33 cellular contexts compared by ENCODE assay signal in the genomic region with DNA sequence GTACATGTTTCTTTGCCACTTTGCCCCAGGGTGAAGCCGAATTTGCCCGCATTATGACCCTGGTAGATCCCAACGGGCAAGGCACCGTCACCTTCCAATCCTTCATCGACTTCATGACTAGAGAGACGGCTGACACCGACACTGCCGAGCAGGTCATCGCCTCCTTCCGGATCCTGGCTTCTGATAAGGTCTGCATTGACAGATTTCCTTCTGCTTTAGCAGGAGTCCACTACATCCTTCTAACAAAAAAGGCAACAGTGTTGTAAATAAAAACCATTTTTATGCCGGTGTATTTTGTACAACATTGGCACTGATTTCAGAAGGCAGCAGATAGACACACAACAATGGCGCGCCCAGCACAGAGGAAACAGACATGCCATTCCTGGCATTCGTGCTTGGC.
"Had no signal": no experiment of that assay in that cellular context is flagged by ENCODE, and none has a peak within 500 bp of the region (broad histone marks: within the 10 kb centered on the region; RNA-seq: fewer than 3 reads in every experiment).

No MANE protein-coding gene starts in this region.

- H3K9me3 ChIP-seq: ascending aorta had no signal

- ATAC-seq: activated CD4-positive, CD25-positive, alpha-beta regulatory T cell treated with anti-CD3 and anti-CD28 coated beads, Interleukin-2, amount 50 U/mL, for 24 hours; activated CD8-positive, alpha-beta T cell treated with anti-CD3 and anti-CD28 coated beads, Interleukin-2, amount 10 ng/mL, durations not matched to agents 7 days and 5 days; activated naive CD4-positive, alpha-beta T cell treated with anti-CD3 and anti-CD28 coated beads, Interleukin-2, amount 50 U/mL, for 72 hours; activated naive CD8-positive, alpha-beta T cell treated with anti-CD3 and anti-CD28 coated beads, Interleukin-2, amount 50 U/mL, for 24 hours; Panc1 had no signal

- H3K9me3 Mint-ChIP-seq: activated naive CD4-positive, alpha-beta T cell treated with anti-CD3 and anti-CD28 coated beads, Interleukin-2, amount 50 U/mL, for 72 hours; activated naive CD8-positive, alpha-beta T cell treated with anti-CD3 and anti-CD28 coated beads, Interleukin-2, amount 50 U/mL, for 24 hours; activated T-helper 1 cell treated with anti-CD3 and anti-CD28 coated beads, Interleukin-12 subunit alpha, Interleukin-12 subunit beta, Interleukin-2, Interleukin-4 antibody, amounts not matched to agents 30 ng/mL and 10 ng/mL and 1 ng/mL, durations not matched to agents 14 hours and 24 hours and 36 hours; brain; IgD-negative memory B cell; T-helper 1 cell treated with Interleukin-12 subunit alpha and Interleukin-12 subunit beta and Interleukin-4 antibody, amounts not matched to agents 30 μg/mL and 1 μg/mL, for 36 hours had no signal

- H3K4me1 ChIP-seq: ascending aorta had no signal

- H3K9ac ChIP-seq: KMS-11 had no signal

- H3K27me3 ChIP-seq: ascending aorta had no signal

- H3K4me1 Mint-ChIP-seq: activated naive CD8-positive, alpha-beta T cell treated with anti-CD3 and anti-CD28 coated beads, Interleukin-2, amount 50 U/mL, for 24 hours; brain had no signal

- H3K27ac Mint-ChIP-seq: activated CD8-positive, alpha-beta T cell treated with anti-CD3 and anti-CD28 coated beads, Interleukin-2, amount 10 ng/mL, durations not matched to agents 7 days and 5 days; activated naive CD4-positive, alpha-beta T cell treated with anti-CD3 and anti-CD28 coated beads, Interleukin-2, amount 50 U/mL, for 72 hours; activated naive CD8-positive, alpha-beta T cell treated with anti-CD3 and anti-CD28 coated beads, Interleukin-2, amount 50 U/mL, for 24 hours; activated T-helper 1 cell treated with anti-CD3 and anti-CD28 coated beads, Interleukin-12 subunit alpha, Interleukin-12 subunit beta, Interleukin-2, Interleukin-4 antibody, amounts not matched to agents 30 ng/mL and 10 ng/mL and 1 ng/mL, durations not matched to agents 14 hours and 24 hours and 36 hours; brain; IgD-negative memory B cell; T-helper 1 cell treated with Interleukin-12 subunit alpha and Interleukin-12 subunit beta and Interleukin-4 antibody, amounts not matched to agents 30 μg/mL and 1 μg/mL, for 36 hours had no signal

- H3K4me2 ChIP-seq: KMS-11 had no signal

- DNase-seq: activated CD4-positive, alpha-beta T cell treated with anti-CD3 and anti-CD28 coated beads for 4 hours; activated CD4-positive, alpha-beta T cell treated with anti-CD3 and anti-CD28 coated beads, Interleukin-2, amount 50 U/mL, for 4 hours; activated CD8-positive, alpha-beta memory T cell treated with anti-CD3 and anti-CD28 coated beads, Interleukin-2, amount 50 U/mL, for 48 hours; activated CD8-positive, alpha-beta T cell treated with anti-CD3 and anti-CD28 coated beads, Interleukin-2, amount 10 ng/mL, durations not matched to agents 7 days and 5 days; activated effector memory CD4-positive, alpha-beta T cell treated with Interleukin-2 at 50 U/mL for 16 hours; activated naive CD4-positive, alpha-beta T cell; activated naive CD8-positive, alpha-beta T cell treated with anti-CD3 and anti-CD28 coated beads, Interleukin-2, amount 50 U/mL, for 24 hours; activated T-cell treated with anti-CD3 and anti-CD28 coated beads, Interleukin-2, amount 50 U/mL, for 1 hour; amniotic stem cell; MV-4-11; NCI-H1092 treated with DMSO at 0.1 percent for 48 hours; NCI-H1417 treated with DMSO at 0.1 percent for 48 hours; NCI-H1694; NCI-H2029; NCI-H2107; NCI-H2171 treated with DMSO at 0.1 percent for 48 hours; NCI-H345; NCI-H510A; NCI-H526 treated with DMSO at 0.1 percent for 48 hours; NCI-H82; NK-92 treated with Interleukin-12 subunit alpha and Interleukin-12 subunit beta, amount 100 ng/mL, for 24 hours; OCI-M1; SHP77 treated with DMSO at 0.1 percent for 48 hours had no signal

- H3K36me3 Mint-ChIP-seq: activated naive CD4-positive, alpha-beta T cell treated with anti-CD3 and anti-CD28 coated beads, Interleukin-2, amount 50 U/mL, for 72 hours; IgD-negative memory B cell had no signal

- H3K4me3 ChIP-seq: ascending aorta had no signal

- H3K4me3 Mint-ChIP-seq: activated CD8-positive, alpha-beta T cell treated with anti-CD3 and anti-CD28 coated beads, Interleukin-2, amount 10 ng/mL, durations not matched to agents 7 days and 5 days; activated naive CD8-positive, alpha-beta T cell treated with anti-CD3 and anti-CD28 coated beads, Interleukin-2, amount 50 U/mL, for 24 hours; activated T-helper 1 cell treated with anti-CD3 and anti-CD28 coated beads, Interleukin-12 subunit alpha, Interleukin-12 subunit beta, Interleukin-2, Interleukin-4 antibody, amounts not matched to agents 30 ng/mL and 10 ng/mL and 1 ng/mL, durations not matched to agents 14 hours and 24 hours and 36 hours; brain; IgD-negative memory B cell; T-helper 1 cell treated with Interleukin-12 subunit alpha and Interleukin-12 subunit beta and Interleukin-4 antibody, amounts not matched to agents 30 μg/mL and 1 μg/mL, for 36 hours had no signal

- H3K27me3 Mint-ChIP-seq: brain had no signal

- H3K27ac ChIP-seq: ascending aorta, KMS-11, RWPE1 had no signal
